ENCODE assay signal across 9 cellular contexts in the genomic region with DNA sequence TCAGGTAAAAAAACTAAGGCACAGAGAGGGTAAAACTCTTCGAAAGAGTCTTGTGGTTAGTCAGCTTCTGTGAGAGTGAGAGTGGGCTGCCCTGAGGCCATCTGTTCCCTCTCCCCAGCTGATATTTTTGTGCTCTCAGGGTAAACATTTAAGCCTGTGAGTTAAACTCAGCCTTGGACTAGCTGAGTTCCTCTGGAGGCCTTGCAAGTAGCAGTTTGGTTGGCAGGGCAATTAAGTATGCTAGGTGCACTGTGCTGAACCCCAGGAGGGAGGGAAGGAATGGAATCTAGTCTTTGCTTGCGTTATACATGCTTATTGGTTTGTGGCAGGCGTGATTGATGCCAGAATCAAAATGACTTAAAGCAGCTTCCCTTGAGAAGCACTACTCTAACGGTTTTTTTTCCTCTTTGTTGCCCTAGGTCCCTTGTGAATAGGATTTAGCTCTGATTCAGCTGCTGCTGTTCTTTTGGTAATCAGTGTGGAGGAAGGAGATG.
DNase-seq lines count a peak whose midpoint lies in the region; ATAC-seq and TF ChIP-seq lines count a peak whose summit lies in the region.
"Had no signal": no experiment of that assay in that cellular context is flagged by ENCODE, and none has a peak within 500 bp of the region (broad histone marks: within the 10 kb centered on the region; RNA-seq: fewer than 3 reads in every experiment).

No MANE protein-coding gene starts in this region.

- CTCF ChIA-PET in activated CD8-positive, alpha-beta T cell treated with anti-CD3 and anti-CD28 coated beads, Interleukin-2, amount 10 ng/mL, durations not matched to agents 7 days and 5 days (lab: Charles Lee) = no interaction called here

- H3K36me3 ChIP-seq in WERI-Rb-1 = no peaks in the 10 kb centered on the region

- H3K27ac ChIP-seq in WERI-Rb-1 = no peak overlapping the region

- no peaks in the 10 kb centered on the region for H3K27me3 ChIP-seq in WERI-Rb-1 (ENCODE audit: insufficient read depth, low read depth, severe bottlenecking)

- no peak overlapping the region for H3K27ac Mint-ChIP-seq in activated CD8-positive, alpha-beta T cell treated with anti-CD3 and anti-CD28 coated beads, Interleukin-2, amount 10 ng/mL, durations not matched to agents 7 days and 5 days

- peak; percentile 61 for ATAC-seq in GM19035 (IDR thresholded peaks at IDR 0.05; ENCODE audit: unreplicated experiment)
- ATAC-seq in HG03095 (IDR thresholded peaks at IDR 0.05; ENCODE audit: unreplicated experiment) = peak; percentile 66
- ATAC-seq in activated CD4-positive, CD25-positive, alpha-beta regulatory T cell treated with anti-CD3 and anti-CD28 coated beads, Interleukin-2, amount 50 U/mL, for 24 hours = no peak
- ATAC-seq in activated CD8-positive, alpha-beta T cell treated with anti-CD3 and anti-CD28 coated beads, Interleukin-2, amount 10 ng/mL, durations not matched to agents 7 days and 5 days = no peak

- no peak overlapping the region for H3K4me3 Mint-ChIP-seq in activated CD8-positive, alpha-beta T cell treated with anti-CD3 and anti-CD28 coated beads, Interleukin-2, amount 10 ng/mL, durations not matched to agents 7 days and 5 days

- H3K9me3 Mint-ChIP-seq in activated CD8-positive, alpha-beta T cell treated with anti-CD3 and anti-CD28 coated beads, Interleukin-2, amount 10 ng/mL, durations not matched to agents 7 days and 5 days (ENCODE audit: insufficient read depth) = no peaks in the 10 kb centered on the region

- H3K27me3 Mint-ChIP-seq in activated CD8-positive, alpha-beta T cell treated with anti-CD3 and anti-CD28 coated beads, Interleukin-2, amount 10 ng/mL, durations not matched to agents 7 days and 5 days (ENCODE audit: low read depth) = no peaks in the 10 kb centered on the region

- H3K9me3 ChIP-seq in WERI-Rb-1 (ENCODE audit: severe bottlenecking) = no peaks in the 10 kb centered on the region

- no peak for TF ChIP-seq CTCF in WERI-Rb-1 (IDR thresholded peaks at IDR 0.05; ENCODE audit: low read depth, low read length)

- no peak overlapping the region for H3K4me3 ChIP-seq in WERI-Rb-1 (ENCODE audit: low read depth, low read length)

- H3K36me3 Mint-ChIP-seq in activated CD8-positive, alpha-beta T cell treated with anti-CD3 and anti-CD28 coated beads, Interleukin-2, amount 10 ng/mL, durations not matched to agents 7 days and 5 days (ENCODE audit: low read depth) = no peaks in the 10 kb centered on the region

- DNase-seq in A172 (ENCODE audit: low spot score) (peak; percentile 71), WERI-Rb-1 (peak; percentile 88), NCI-H2081 treated with DMSO at 0.1 percent for 48 hours (lab: John Stamatoyannopoulos, UW) (no peak)
- DNase-seq in activated naive CD4-positive, alpha-beta T cell (lab: John Stamatoyannopoulos, UW) = no peak
- DNase-seq in activated CD8-positive, alpha-beta T cell treated with anti-CD3 and anti-CD28 coated beads, Interleukin-2, amount 10 ng/mL, durations not matched to agents 7 days and 5 days = no peak
- DNase-seq: left cardiac atrium had no signal

- H3K4me1 Mint-ChIP-seq in activated CD8-positive, alpha-beta T cell treated with anti-CD3 and anti-CD28 coated beads, Interleukin-2, amount 10 ng/mL, durations not matched to agents 7 days and 5 days (ENCODE audit: low read depth) = no peaks in the 10 kb centered on the region

- POLR2A ChIA-PET in activated CD8-positive, alpha-beta T cell treated with anti-CD3 and anti-CD28 coated beads, Interleukin-2, amount 10 ng/mL, durations not matched to agents 7 days and 5 days (lab: Charles Lee) = no interaction called here

Comparison
In these comparisons a context has a peak if more than half of its experiments do, and no peak if none do; other contexts are left out.
1. DNase-seq: peak in A172 (single experiment) and WERI-Rb-1 (single experiment); none in NCI-H2081 treated with DMSO at 0.1 percent for 48 hours (single experiment), activated naive CD4-positive, alpha-beta T cell (0 of 4) and activated CD8-positive, alpha-beta T cell treated with anti-CD3 and anti-CD28 coated beads, Interleukin-2, amount 10 ng/mL, durations not matched to agents 7 days and 5 days (single experiment).
2. ATAC-seq: peak in GM19035 (single experiment) and HG03095 (single experiment); none in activated CD4-positive, CD25-positive, alpha-beta regulatory T cell treated with anti-CD3 and anti-CD28 coated beads, Interleukin-2, amount 50 U/mL, for 24 hours (0 of 2) and activated CD8-positive, alpha-beta T cell treated with anti-CD3 and anti-CD28 coated beads, Interleukin-2, amount 10 ng/mL, durations not matched to agents 7 days and 5 days (single experiment).